Comparison of ENCODE assay signal across 15 cellular contexts in genomic region chr10:32459072-32459703, GRCh38. TPM values are rescaled to one million over a fixed set of nuclear protein-coding genes. Genes with fewer than 3 reads are reported as not detected.
DNase-seq lines count a peak whose midpoint lies in the region; ATAC-seq, FAIRE-seq and TF ChIP-seq lines count a peak whose summit lies in the region.
"Had no signal": no experiment of that assay in that cellular context is flagged by ENCODE, and none has a peak within 500 bp of the region (broad histone marks: within the 10 kb centered on the region; RNA-seq: fewer than 3 reads in every experiment).

No MANE protein-coding gene starts in this region.

- H3K27ac Mint-ChIP-seq in activated naive CD4-positive, alpha-beta T cell treated with anti-CD3 and anti-CD28 coated beads, Interleukin-2, amount 50 U/mL, for 24 hours: peak overlapping the region; percentile 35

- peaks cover 3% of the 10 kb centered on the region for H3K9me3 Mint-ChIP-seq in activated naive CD4-positive, alpha-beta T cell treated with anti-CD3 and anti-CD28 coated beads, Interleukin-2, amount 50 U/mL, for 24 hours
- H3K9me3 Mint-ChIP-seq: natural killer cell treated with Interleukin-12 subunit alpha and Interleukin-12 subunit beta and Interleukin-15 and Interleukin-18, amount 100 ng/mL, for 72 hours had no signal

- WGBS in small intestine, 3 donors: 71 to 92% (median 78%) methylated on average over 1 of the region's 1 CpG
- 86 to 92% methylated on average over 1 of the region's 1 CpG for WGBS in body of pancreas, 2 donors

- peak; percentile 7 for DNase-seq in activated T-cell treated with anti-CD3 and anti-CD28 coated beads for 1 hour (ENCODE audit: low read depth)
- no peak for DNase-seq in activated T-cell treated with anti-CD3 and anti-CD28 coated beads, Interleukin-2, amount 50 U/mL, for 48 hours
- peak in 3 of 5 experiments; percentile 33 to 89 (median 68) for DNase-seq in T-helper 2 cell
- peak; percentile 21 for DNase-seq in small intestine
- DNase-seq in body of pancreas: no peak
- no peak for DNase-seq in 8988T
- DNase-seq: NCI-H1930, retina, stomach, T1000 had no signal

- H3K4me1 ChIP-seq in small intestine (ENCODE audit: control insufficient read depth in 2 of 2, insufficient read depth in 1 of 2, low read depth in 1 of 2, low read length in 1 of 2) (no peaks in the 10 kb centered on the region), body of pancreas (no peaks in the 10 kb centered on the region)
- H3K4me1 ChIP-seq: breast epithelium, stomach had no signal

- peak overlapping the region; percentile 26 for H3K4me3 Mint-ChIP-seq in activated naive CD4-positive, alpha-beta T cell treated with anti-CD3 and anti-CD28 coated beads, Interleukin-2, amount 50 U/mL, for 24 hours
- H3K4me3 Mint-ChIP-seq: natural killer cell treated with Interleukin-12 subunit alpha and Interleukin-12 subunit beta and Interleukin-15 and Interleukin-18, amount 100 ng/mL, for 72 hours had no signal

- no peak for TF ChIP-seq CTCF in body of pancreas (IDR thresholded peaks at IDR 0.05)

- FAIRE-seq in small intestine (lab: Jason Lieb, UNC): no peak
- FAIRE-seq: H1 had no signal

- H3K27ac ChIP-seq in small intestine (ENCODE audit: low read depth in 1 of 2, low read length in 1 of 2): no peak overlapping the region
- no peak overlapping the region for H3K27ac ChIP-seq in body of pancreas
- H3K27ac ChIP-seq: breast epithelium, stomach had no signal

- ATAC-seq in GM21737 (IDR thresholded peaks at IDR 0.05; ENCODE audit: unreplicated experiment) (no peak), body of pancreas (no peak)

- intact Hi-C loops in body of pancreas (cut with DNase I): loop anchor here (10.0 kb wide), 1 partner anchor 74 kb away; no protein-coding TSS in a partner anchor

- TF ChIP-seq POLR2A in body of pancreas (IDR thresholded peaks at IDR 0.05): no peak

- H3K4me1 Mint-ChIP-seq in activated naive CD4-positive, alpha-beta T cell treated with anti-CD3 and anti-CD28 coated beads, Interleukin-2, amount 50 U/mL, for 24 hours: peaks cover 66% of the 10 kb centered on the region

- H3K27me3 Mint-ChIP-seq in activated naive CD4-positive, alpha-beta T cell treated with anti-CD3 and anti-CD28 coated beads, Interleukin-2, amount 50 U/mL, for 24 hours: no peaks in the 10 kb centered on the region
- H3K27me3 Mint-ChIP-seq: natural killer cell treated with Interleukin-12 subunit alpha and Interleukin-12 subunit beta and Interleukin-15 and Interleukin-18, amount 100 ng/mL, for 72 hours had no signal

- peaks cover 23% of the 10 kb centered on the region for H3K36me3 Mint-ChIP-seq in activated naive CD4-positive, alpha-beta T cell treated with anti-CD3 and anti-CD28 coated beads, Interleukin-2, amount 50 U/mL, for 24 hours

- no peaks in the 10 kb centered on the region for H3K27me3 ChIP-seq in small intestine (ENCODE audit: control insufficient read depth in 2 of 2, insufficient read depth in 2 of 2, low read length in 2 of 2)
- H3K27me3 ChIP-seq in body of pancreas: no peaks in the 10 kb centered on the region
- H3K27me3 ChIP-seq: breast epithelium, stomach had no signal

- H3K4me3 ChIP-seq in small intestine (ENCODE audit: low read depth in 1 of 2, low read length in 2 of 2) (no peak overlapping the region), body of pancreas (no peak overlapping the region)
- H3K4me3 ChIP-seq: breast epithelium, stomach had no signal

- H3K36me3 ChIP-seq in small intestine (ENCODE audit: control insufficient read depth in 2 of 2, insufficient read depth in 2 of 2, low read length in 2 of 2) (no peaks in the 10 kb centered on the region), body of pancreas (replicated peaks in 1 of 2; ENCODE audit: insufficient read depth in 1 of 2, low read depth in 2 of 2) (peaks cover 0 to under 1% of the 10 kb centered on the region in 2 donors)
- H3K36me3 ChIP-seq: breast epithelium had no signal

- H3K9me3 ChIP-seq in small intestine (ENCODE audit: control insufficient read depth, low read depth) (no peaks in the 10 kb centered on the region), body of pancreas (no peaks in the 10 kb centered on the region)
- H3K9me3 ChIP-seq: breast epithelium, stomach had no signal

RNA-seq across cellular contexts. Expression of gene CCDC7, which starts 13.2 kb away (rescaled TPM):
- polyA plus RNA-seq in small intestine: 1 to 10 TPM in 1 of 3 donors, under 1 TPM in 2; 0.54 to 1.5 (median 0.89) TPM
- total RNA-seq in body of pancreas: 10 to 100 TPM in 1 of 2 donors, 1 to 10 TPM in 1; 4.3 to 23.6 TPM

Comparison
In these comparisons a context has a peak if more than half of its experiments do, and no peak if none do; other contexts are left out.
1. DNase-seq: peak in activated T-cell treated with anti-CD3 and anti-CD28 coated beads for 1 hour (single experiment), T-helper 2 cell (3 of 5) and small intestine (single experiment); none in activated T-cell treated with anti-CD3 and anti-CD28 coated beads, Interleukin-2, amount 50 U/mL, for 48 hours (0 of 2), body of pancreas (0 of 4) and 8988T (single experiment).